1 cellular context compared by ENCODE assay signal in the genomic region with DNA sequence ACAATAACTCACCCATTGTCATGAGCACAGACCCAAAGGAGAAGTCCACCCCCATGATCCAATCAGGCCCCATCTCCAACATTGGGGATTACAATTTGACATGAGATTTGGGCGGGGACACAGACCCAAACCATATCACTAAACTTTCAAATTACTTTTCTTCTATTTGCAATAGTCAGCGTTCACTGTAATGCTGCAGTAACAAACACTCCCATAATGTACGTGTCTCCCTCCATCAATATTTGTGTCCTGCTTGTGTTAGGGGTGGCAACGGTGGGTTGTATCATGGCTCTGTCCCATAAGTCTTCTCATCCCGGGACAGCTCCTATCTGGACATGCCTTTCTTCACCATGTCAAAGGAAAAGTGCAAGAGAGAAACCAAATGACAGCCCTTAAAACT.
A peak's percentile ranks its signal among the peaks of the same experiment; 100 is the strongest.
TF ChIP-seq lines count a peak whose summit lies in the region.

No MANE protein-coding gene starts in this region.

TF ChIP-seq in HepG2, 621 proteins besides CTCF, POLR2A, EP300 and RAD21 (continued from another document):
- no peak for TF ChIP-seq ZBTB14 (CRISPR knock-in tag; IDR thresholded peaks at IDR 0.05)
- peak; percentile 88 for TF ChIP-seq RBAK (CRISPR knock-in tag; IDR thresholded peaks at IDR 0.05)
- TF ChIP-seq MAZ (IDR thresholded peaks at IDR 0.05; ENCODE audit: borderline replicate concordance, low read depth, low read length): no peak
- TF ChIP-seq MAZ (CRISPR knock-in tag; IDR thresholded peaks at IDR 0.05; ENCODE audit: low read depth): no peak
TF ChIP-seq in HepG2: peak in this region for 1.
